ENCODE assay signal across 1 cellular context in genomic region chr18:5268874-5269273, GRCh38.
TF ChIP-seq lines count a peak whose summit lies in the region.

No MANE protein-coding gene starts in this region.

TF ChIP-seq in HepG2, 621 proteins besides CTCF, POLR2A, EP300 and RAD21 (continued from another document):
- TF ChIP-seq REST (IDR thresholded peaks at IDR 0.05; ENCODE audit: borderline replicate concordance in 1 of 2, low read depth in 1 of 2, low read length in 2 of 2) (peak; percentile 28 to 92), FOXA3 (CRISPR knock-in tag; IDR thresholded peaks at IDR 0.05) (0 out of 2 replicates have a peak, but pooled peaks have one; percentile 9), MIER2 (CRISPR knock-in tag; IDR thresholded peaks at IDR 0.05) (peak; percentile 93)
TF ChIP-seq in HepG2: peak in this region for 5.
